Comparison of ENCODE assay signal across 18 cellular contexts in genomic region chr3:128706171-128706570, GRCh38. TPM values are rescaled to one million over a fixed set of nuclear protein-coding genes. Genes with fewer than 3 reads are reported as not detected.
DNase-seq lines count a peak whose midpoint lies in the region; ATAC-seq, FAIRE-seq and TF ChIP-seq lines count a peak whose summit lies in the region.
"Had no signal": no experiment of that assay in that cellular context is flagged by ENCODE, and none has a peak within 500 bp of the region (broad histone marks: within the 10 kb centered on the region; RNA-seq: fewer than 3 reads in every experiment).

No MANE protein-coding gene starts in this region.

- no peaks in the 10 kb centered on the region for H3K9me2 ChIP-seq in PC-3 (replicated peaks; ENCODE audit: low read length)

- no peak overlapping the region for H3K4me3 Mint-ChIP-seq in astrocyte (ENCODE audit: unreplicated experiment)
- H3K4me3 Mint-ChIP-seq: CD14-positive monocyte; CD8-positive, alpha-beta T cell had no signal

- no peaks in the 10 kb centered on the region for H4K20me1 ChIP-seq in astrocyte (ENCODE audit: insufficient read depth, low read length)
- H4K20me1 ChIP-seq in PC-3 (ENCODE audit: low read length), result no peaks in the 10 kb centered on the region

- H3K4me1 Mint-ChIP-seq in astrocyte (ENCODE audit: low read depth, unreplicated experiment), result peaks cover 4% of the 10 kb centered on the region

- POLR2A ChIA-PET in PC-3 (lab: Charles Lee; ENCODE audit: unreplicated experiment), result no interaction called here

- H3K36me3 ChIP-seq in astrocyte (ENCODE audit: insufficient read depth, low read length) (no peaks in the 10 kb centered on the region), PC-3 (ENCODE audit: low read depth, low read length) (no peaks in the 10 kb centered on the region)
- H3K36me3 ChIP-seq: HAP-1 had no signal

- H3F3A ChIP-seq in PC-3 (ENCODE audit: low read length, unreplicated experiment), result no peaks in the 10 kb centered on the region

- CTCF ChIA-PET in PC-3 (lab: Charles Lee), result no interaction called here

- no peak overlapping the region for H3K27ac Mint-ChIP-seq in astrocyte (ENCODE audit: unreplicated experiment)
- H3K27ac Mint-ChIP-seq: CD14-positive monocyte; CD8-positive, alpha-beta T cell had no signal

- peak; percentile 50 for FAIRE-seq in astrocyte (lab: Jason Lieb, UNC)
- FAIRE-seq: G401.6, GM12891, H1, HTR-8/SVneo had no signal

- no TSS peak for BruUV-seq in PC-3 (replicated peaks; lab: Mats Ljungman, UMichigan)

- intact Hi-C loops in PC-3 (cut with micrococcal nuclease), result no loop called here

- H3K79me2 ChIP-seq in astrocyte (ENCODE audit: insufficient read depth, low read length) (no peaks in the 10 kb centered on the region), PC-3 (ENCODE audit: low read length) (no peaks in the 10 kb centered on the region)

- no peaks in the 10 kb centered on the region for H3K36me3 Mint-ChIP-seq in astrocyte (ENCODE audit: low read depth, unreplicated experiment)
- H3K36me3 Mint-ChIP-seq: CD14-positive monocyte; CD8-positive, alpha-beta T cell had no signal

- no peaks in the 10 kb centered on the region for H3K4me1 ChIP-seq in astrocyte (ENCODE audit: insufficient read depth, low read length)
- peaks cover 19% of the 10 kb centered on the region for H3K4me1 ChIP-seq in PC-3 (ENCODE audit: insufficient read depth, low read length)

- DNase-seq in DMS53 (lab: John Stamatoyannopoulos, UW), result peak; percentile 40
- no peak for DNase-seq in DMS53 treated with DMSO at 0.1 percent for 48 hours (lab: John Stamatoyannopoulos, UW; ENCODE audit: unreplicated experiment)
- peak; percentile 88 for DNase-seq in NCI-H146 treated with DMSO at 0.1 percent for 48 hours (lab: John Stamatoyannopoulos, UW; ENCODE audit: unreplicated experiment)
- no peak for DNase-seq in astrocyte (ENCODE audit: low read depth)
- DNase-seq in left kidney (ENCODE audit: low read depth, low spot score), result peak; percentile 58
- DNase-seq in NCI-H2171 (lab: John Stamatoyannopoulos, UW), result no peak
- no peak for DNase-seq in amniotic stem cell (lab: John Stamatoyannopoulos, UW)
- DNase-seq in PC-3, result no peak
- DNase-seq: Caco-2; CD8-positive, alpha-beta T cell; EL had no signal

- H3K9me3 ChIP-seq in astrocyte (ENCODE audit: insufficient read depth, low read depth, low read length) (no peaks in the 10 kb centered on the region), PC-3 (ENCODE audit: low read length) (no peaks in the 10 kb centered on the region)
- H3K9me3 ChIP-seq: Caco-2, HAP-1 had no signal

- H3K27me3 ChIP-seq in astrocyte (ENCODE audit: insufficient read depth, low read length), result no peaks in the 10 kb centered on the region
- H3K27me3 ChIP-seq in PC-3 (ENCODE audit: low read length), result no peaks in the 10 kb centered on the region

- no peak overlapping the region for H3K4me2 ChIP-seq in astrocyte (ENCODE audit: low read length)
- H3K4me2 ChIP-seq in PC-3 (ENCODE audit: low read length), result no peak overlapping the region

- H3K4me3 ChIP-seq in astrocyte (ENCODE audit: insufficient read depth, low read depth, low read length) (no peak overlapping the region), PC-3 (ENCODE audit: low read length) (no peak overlapping the region)
- H3K4me3 ChIP-seq: HAP-1 had no signal

- peaks cover 4% of the 10 kb centered on the region for H3K9me3 Mint-ChIP-seq in astrocyte (ENCODE audit: unreplicated experiment)
- H3K9me3 Mint-ChIP-seq: CD8-positive, alpha-beta T cell had no signal

- TF ChIP-seq CTCF in astrocyte (IDR thresholded peaks at IDR 0.05; ENCODE audit: insufficient read depth, low read depth, low read length) (no peak), PC-3 (conservative IDR thresholded peaks at IDR 0.05; ENCODE audit: low read depth, low read length) (no peak)

- H3K27ac ChIP-seq in astrocyte (ENCODE audit: low read depth, low read length), result no peak overlapping the region
- no peak overlapping the region for H3K27ac ChIP-seq in PC-3 (ENCODE audit: low read length)
- H3K27ac ChIP-seq: 22Rv1 had no signal

- no peak for ATAC-seq in PC-3
- ATAC-seq: CD8-positive, alpha-beta T cell had no signal

- H2AFZ ChIP-seq in astrocyte (ENCODE audit: low read depth, low read length) (no peak overlapping the region), PC-3 (ENCODE audit: low read length) (no peak overlapping the region)

- peaks cover 10% of the 10 kb centered on the region for H3K27me3 Mint-ChIP-seq in astrocyte (ENCODE audit: low read depth, unreplicated experiment)

- no peak overlapping the region for H3K9ac ChIP-seq in astrocyte (ENCODE audit: low read length)
- H3K9ac ChIP-seq in PC-3 (ENCODE audit: low read length), result no peak overlapping the region

RNA-seq across cellular contexts. Expression of gene RAB7A, which starts 19.8 kb away (rescaled TPM):
- 305 and 319 TPM in 2 replicates for total RNA-seq in astrocyte
- total RNA-seq in PC-3 (2014; rRNA removed), result 48.0 and 78.2 TPM in 2 replicates

RNA-seq across cellular contexts. Expression of gene RPN1, which starts 55.6 kb away (rescaled TPM):
- 283 and 317 TPM in 2 replicates for total RNA-seq in astrocyte
- 262 and 270 TPM in 2 replicates for total RNA-seq in PC-3 (2014; rRNA removed)

Comparison
In these comparisons a context has a peak if more than half of its experiments do, and no peak if none do; other contexts are left out.
1. DNase-seq: peak in DMS53 (single experiment), NCI-H146 treated with DMSO at 0.1 percent for 48 hours (single experiment) and left kidney (single experiment); none in DMS53 treated with DMSO at 0.1 percent for 48 hours (single experiment), astrocyte (single experiment), NCI-H2171 (single experiment), amniotic stem cell (single experiment) and PC-3 (single experiment).